In the genomic region with DNA sequence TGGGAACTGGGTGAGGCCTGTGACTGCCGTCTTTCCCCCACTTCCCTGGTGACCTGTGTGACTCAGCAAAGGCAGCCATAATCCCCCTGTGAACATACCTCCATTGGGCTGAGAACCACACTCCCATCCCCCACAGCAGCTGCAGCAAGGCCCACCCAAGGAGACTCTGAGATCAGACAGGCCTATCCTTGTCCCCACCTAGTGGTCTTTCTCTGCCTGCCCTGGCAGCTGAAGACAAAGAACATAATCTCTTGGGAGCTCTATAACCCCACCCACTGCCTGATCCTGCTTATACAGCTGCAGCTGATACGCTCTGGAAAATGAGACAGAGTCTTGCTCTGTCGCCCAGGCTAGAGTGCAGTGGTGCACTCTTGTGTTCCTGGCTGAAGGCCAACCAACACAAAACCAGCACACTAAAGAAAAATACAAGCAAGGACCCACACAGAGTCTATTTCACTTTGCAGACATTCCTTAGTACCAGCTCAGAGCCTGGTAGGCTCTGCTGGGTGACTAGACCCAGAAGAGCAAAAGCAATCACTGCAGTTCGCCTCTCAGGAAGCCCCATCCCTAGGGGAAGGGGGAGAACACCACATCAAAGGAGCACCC, we compare ENCODE assay signal across 1 cellular context.
TF ChIP-seq lines count a peak whose summit lies in the region.

No MANE protein-coding gene starts in this region.

TF ChIP-seq in HepG2, 621 proteins besides CTCF, POLR2A, EP300 and RAD21 (continued from another document):
- TF ChIP-seq, protein P1, sequence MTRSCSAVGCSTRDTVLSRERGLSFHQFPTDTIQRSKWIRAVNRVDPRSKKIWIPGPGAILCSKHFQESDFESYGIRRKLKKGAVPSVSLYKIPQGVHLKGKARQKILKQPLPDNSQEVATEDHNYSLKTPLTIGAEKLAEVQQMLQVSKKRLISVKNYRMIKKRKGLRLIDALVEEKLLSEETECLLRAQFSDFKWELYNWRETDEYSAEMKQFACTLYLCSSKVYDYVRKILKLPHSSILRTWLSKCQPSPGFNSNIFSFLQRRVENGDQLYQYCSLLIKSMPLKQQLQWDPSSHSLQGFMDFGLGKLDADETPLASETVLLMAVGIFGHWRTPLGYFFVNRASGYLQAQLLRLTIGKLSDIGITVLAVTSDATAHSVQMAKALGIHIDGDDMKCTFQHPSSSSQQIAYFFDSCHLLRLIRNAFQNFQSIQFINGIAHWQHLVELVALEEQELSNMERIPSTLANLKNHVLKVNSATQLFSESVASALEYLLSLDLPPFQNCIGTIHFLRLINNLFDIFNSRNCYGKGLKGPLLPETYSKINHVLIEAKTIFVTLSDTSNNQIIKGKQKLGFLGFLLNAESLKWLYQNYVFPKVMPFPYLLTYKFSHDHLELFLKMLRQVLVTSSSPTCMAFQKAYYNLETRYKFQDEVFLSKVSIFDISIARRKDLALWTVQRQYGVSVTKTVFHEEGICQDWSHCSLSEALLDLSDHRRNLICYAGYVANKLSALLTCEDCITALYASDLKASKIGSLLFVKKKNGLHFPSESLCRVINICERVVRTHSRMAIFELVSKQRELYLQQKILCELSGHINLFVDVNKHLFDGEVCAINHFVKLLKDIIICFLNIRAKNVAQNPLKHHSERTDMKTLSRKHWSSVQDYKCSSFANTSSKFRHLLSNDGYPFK (CRISPR knock-in tag; IDR thresholded peaks at IDR 0.05; ENCODE audit: borderline replicate concordance) = no peak
- TF ChIP-seq, protein P2, sequence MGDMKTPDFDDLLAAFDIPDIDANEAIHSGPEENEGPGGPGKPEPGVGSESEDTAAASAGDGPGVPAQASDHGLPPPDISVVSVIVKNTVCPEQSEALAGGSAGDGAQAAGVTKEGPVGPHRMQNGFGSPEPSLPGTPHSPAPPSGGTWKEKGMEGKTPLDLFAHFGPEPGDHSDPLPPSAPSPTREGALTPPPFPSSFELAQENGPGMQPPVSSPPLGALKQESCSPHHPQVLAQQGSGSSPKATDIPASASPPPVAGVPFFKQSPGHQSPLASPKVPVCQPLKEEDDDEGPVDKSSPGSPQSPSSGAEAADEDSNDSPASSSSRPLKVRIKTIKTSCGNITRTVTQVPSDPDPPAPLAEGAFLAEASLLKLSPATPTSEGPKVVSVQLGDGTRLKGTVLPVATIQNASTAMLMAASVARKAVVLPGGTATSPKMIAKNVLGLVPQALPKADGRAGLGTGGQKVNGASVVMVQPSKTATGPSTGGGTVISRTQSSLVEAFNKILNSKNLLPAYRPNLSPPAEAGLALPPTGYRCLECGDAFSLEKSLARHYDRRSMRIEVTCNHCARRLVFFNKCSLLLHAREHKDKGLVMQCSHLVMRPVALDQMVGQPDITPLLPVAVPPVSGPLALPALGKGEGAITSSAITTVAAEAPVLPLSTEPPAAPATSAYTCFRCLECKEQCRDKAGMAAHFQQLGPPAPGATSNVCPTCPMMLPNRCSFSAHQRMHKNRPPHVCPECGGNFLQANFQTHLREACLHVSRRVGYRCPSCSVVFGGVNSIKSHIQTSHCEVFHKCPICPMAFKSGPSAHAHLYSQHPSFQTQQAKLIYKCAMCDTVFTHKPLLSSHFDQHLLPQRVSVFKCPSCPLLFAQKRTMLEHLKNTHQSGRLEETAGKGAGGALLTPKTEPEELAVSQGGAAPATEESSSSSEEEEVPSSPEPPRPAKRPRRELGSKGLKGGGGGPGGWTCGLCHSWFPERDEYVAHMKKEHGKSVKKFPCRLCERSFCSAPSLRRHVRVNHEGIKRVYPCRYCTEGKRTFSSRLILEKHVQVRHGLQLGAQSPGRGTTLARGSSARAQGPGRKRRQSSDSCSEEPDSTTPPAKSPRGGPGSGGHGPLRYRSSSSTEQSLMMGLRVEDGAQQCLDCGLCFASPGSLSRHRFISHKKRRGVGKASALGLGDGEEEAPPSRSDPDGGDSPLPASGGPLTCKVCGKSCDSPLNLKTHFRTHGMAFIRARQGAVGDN (CRISPR knock-in tag; IDR thresholded peaks at IDR 0.05) = no peak
- TF ChIP-seq ZNF333 (CRISPR knock-in tag; IDR thresholded peaks at IDR 0.05; ENCODE audit: borderline replicate concordance) (no peak), ZNF570 (CRISPR knock-in tag; IDR thresholded peaks at IDR 0.05; ENCODE audit: borderline replicate concordance) (no peak), GLI4 (CRISPR knock-in tag; IDR thresholded peaks at IDR 0.05; ENCODE audit: borderline replicate concordance) (no peak)
TF ChIP-seq in HepG2: peak in this region for 0.
